In genomic region chr2:113890253-113891235, GRCh38 we compare ENCODE assay signal across 8 cellular contexts. TPM values are rescaled to one million over a fixed set of nuclear protein-coding genes. Genes with fewer than 3 reads are reported as not detected.
DNase-seq lines count a peak whose midpoint lies in the region; ATAC-seq and TF ChIP-seq lines count a peak whose summit lies in the region.

No MANE protein-coding gene starts in this region.

- intact Hi-C loops in activated naive CD4-positive, alpha-beta T cell treated with anti-CD3 and anti-CD28 coated beads for 36 hours (cut with micrococcal nuclease), result loop anchor here (1.0 to 10.0 kb wide), 3 partner anchors 9 to 286 kb away; no protein-coding TSS in a partner anchor
- intact Hi-C loops in ovary (cut with DNase I), result loop anchor here in 1 of 4 donors (2.0 kb wide), 1 partner anchor 134 kb away; the partner anchor contains the start of gene SLC35F5

- TF ChIP-seq CTCF in ovary (IDR thresholded peaks at IDR 0.05), result no peak

- ATAC-seq in GM19351 (IDR thresholded peaks at IDR 0.05; ENCODE audit: unreplicated experiment) (peak; percentile 26), HG03558 (IDR thresholded peaks at IDR 0.05; ENCODE audit: extremely low read depth, unreplicated experiment) (peak; percentile 15)

- CTCF ChIA-PET in activated naive CD4-positive, alpha-beta T cell treated with anti-CD3 and anti-CD28 coated beads for 36 hours (lab: Charles Lee), result interaction anchor here (0.6 to 0.7 kb wide), 2 partner anchors 90 to 157 kb away, joined by 3 read pairs; no protein-coding TSS in a partner anchor

- 0 to 1% (median 1%) methylated on average over 29 to 57 of the region's 57 CpGs for WGBS in ovary, 3 donors
- WGBS in thymus, result under 1% methylated on average over 57 of the region's 57 CpGs

- peak overlapping the region; percentile 98 for H3K27ac Mint-ChIP-seq in activated naive CD4-positive, alpha-beta T cell treated with anti-CD3 and anti-CD28 coated beads for 36 hours

- H3K27me3 ChIP-seq in SJCRH30 (no peaks in the 10 kb centered on the region), ovary (no peaks in the 10 kb centered on the region), thymus (ENCODE audit: control insufficient read depth, insufficient read depth) (no peaks in the 10 kb centered on the region)

- H3K36me3 Mint-ChIP-seq in activated naive CD4-positive, alpha-beta T cell treated with anti-CD3 and anti-CD28 coated beads for 36 hours (ENCODE audit: low read depth), result peaks cover 67% of the 10 kb centered on the region

- H3K36me3 ChIP-seq in SJCRH30 (no peaks in the 10 kb centered on the region), ovary (no peaks in the 10 kb centered on the region), thymus (ENCODE audit: control insufficient read depth, insufficient read depth) (no peaks in the 10 kb centered on the region)

- no peaks in the 10 kb centered on the region for H3K27me3 Mint-ChIP-seq in activated naive CD4-positive, alpha-beta T cell treated with anti-CD3 and anti-CD28 coated beads for 36 hours (ENCODE audit: low read depth)

- peaks cover 68% of the 10 kb centered on the region for H3K4me1 Mint-ChIP-seq in activated naive CD4-positive, alpha-beta T cell treated with anti-CD3 and anti-CD28 coated beads for 36 hours (ENCODE audit: low read depth)

- DNase-seq in CD1c-positive myeloid dendritic cell (ENCODE audit: extremely low spot score) (peak; percentile 97), SJCRH30 (peak; percentile 53 to 62), glomerular endothelial cell (ENCODE audit: extremely low read depth, low read depth, low spot score) (peak; percentile 72), ovary (peak; percentile 35 to 70 (median 65))
- peak; percentile 87 for DNase-seq in activated naive CD4-positive, alpha-beta T cell treated with anti-CD3 and anti-CD28 coated beads for 36 hours

- H3K27ac ChIP-seq in SJCRH30 (peak overlapping the region; percentile 85), ovary (peak overlapping the region; percentile 85 to 87), thymus (ENCODE audit: low read depth) (peak overlapping the region; percentile 99)

- no peaks in the 10 kb centered on the region for H3K9me3 ChIP-seq in SJCRH30 (replicated peaks)
- no peaks in the 10 kb centered on the region for H3K9me3 ChIP-seq in ovary
- H3K9me3 ChIP-seq in thymus (ENCODE audit: control insufficient read depth), result no peaks in the 10 kb centered on the region

- H3K4me3 ChIP-seq in SJCRH30, result peak overlapping the region; percentile 92
- H3K4me3 ChIP-seq in ovary, result peak overlapping the region; percentile 76
- H3K4me3 ChIP-seq in thymus (ENCODE audit: low read length), result peak overlapping the region; percentile 100

- no peak for TF ChIP-seq EP300 in ovary (IDR thresholded peaks at IDR 0.05)

- H3K4me3 Mint-ChIP-seq in activated naive CD4-positive, alpha-beta T cell treated with anti-CD3 and anti-CD28 coated beads for 36 hours, result peak overlapping the region; percentile 95

- no peaks in the 10 kb centered on the region for H3K9me3 Mint-ChIP-seq in activated naive CD4-positive, alpha-beta T cell treated with anti-CD3 and anti-CD28 coated beads for 36 hours

- H3K4me1 ChIP-seq in SJCRH30, result peaks cover 11% of the 10 kb centered on the region; the same call in 1 of the 2 replicates
- H3K4me1 ChIP-seq in ovary (ENCODE audit: insufficient read depth), result peaks cover 2% of the 10 kb centered on the region
- peaks cover 32% of the 10 kb centered on the region for H3K4me1 ChIP-seq in thymus (ENCODE audit: control insufficient read depth, insufficient read depth, low read length)

- no peak for TF ChIP-seq POLR2A in ovary (IDR thresholded peaks at IDR 0.05)

RNA-seq across cellular contexts. Expression of gene ACTR3, which starts 0.7 kb away (rescaled TPM):
- 165 and 177 TPM in 2 replicates for total RNA-seq in SJCRH30 (2014; rRNA removed; shearing (Covaris generic))
- total RNA-seq in activated naive CD4-positive, alpha-beta T cell treated with anti-CD3 and anti-CD28 coated beads for 36 hours, result 100 to 1,000 TPM; 516 to 536 TPM
- total RNA-seq in glomerular endothelial cell (246 and 252 TPM in 2 replicates), ovary (100 to 1,000 TPM in 5 of 7 donors, 10 to 100 TPM in 2; 42.1 to 167 (median 133) TPM)
- polyA plus RNA-seq in ovary (100 to 1,000 TPM in 1 of 2 donors, 10 to 100 TPM in 1; 41.7 to 166 TPM), thymus (119 TPM)

Comparison
In these comparisons a context has a peak if more than half of its experiments do, and no peak if none do; other contexts are left out.
1. Peak in every context shown above with its lines: DNase-seq, ATAC-seq, H3K4me3 ChIP-seq and H3K27ac ChIP-seq.